ENCODE assay signal across 9 cellular contexts in the genomic region with DNA sequence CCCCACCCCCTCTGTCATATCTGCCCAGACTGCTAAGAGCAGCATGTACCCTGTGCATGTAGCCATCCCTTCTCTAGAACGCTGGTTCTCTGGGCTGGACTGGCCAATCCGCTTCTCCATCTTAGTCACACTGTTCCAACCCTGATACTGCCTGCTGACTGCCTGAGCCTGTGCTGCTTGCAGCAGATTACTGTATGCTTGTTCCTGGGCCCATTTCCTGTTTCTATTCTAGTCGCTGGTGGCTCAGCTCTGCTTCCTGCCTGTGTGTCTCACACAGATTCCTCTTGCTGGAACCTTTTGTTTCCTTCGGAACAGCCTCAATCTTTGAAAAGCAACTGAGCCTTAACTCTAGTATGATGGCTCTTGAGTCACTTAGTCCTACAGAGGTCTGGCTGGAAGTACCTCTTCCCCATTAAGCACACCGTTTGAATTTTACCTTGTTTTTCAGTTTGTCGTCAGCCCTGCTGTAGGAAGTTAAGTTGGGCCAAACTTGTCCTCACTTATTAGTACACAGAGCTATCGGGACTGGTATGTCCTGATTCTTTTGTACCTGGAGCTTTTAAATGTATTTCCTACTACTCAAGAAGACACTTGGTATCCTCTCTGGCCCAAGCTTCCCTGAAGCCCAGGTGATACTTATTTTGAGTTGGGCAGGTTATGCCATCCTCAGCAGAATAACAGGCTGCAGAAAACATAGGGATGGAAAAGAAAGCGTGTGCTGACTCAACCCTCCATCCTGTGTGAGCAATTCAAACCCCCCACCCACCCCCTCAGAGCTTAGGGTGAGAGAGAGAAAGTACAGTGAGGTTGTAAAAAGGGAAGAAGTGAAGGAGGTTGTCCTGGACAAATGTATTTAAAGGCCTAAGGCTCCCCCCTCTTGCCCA. TPM values are rescaled to one million over a fixed set of nuclear protein-coding genes. Genes with fewer than 3 reads are reported as not detected.
DNase-seq lines count a peak whose midpoint lies in the region; ATAC-seq lines count a peak whose summit lies in the region.
"Had no signal": no experiment of that assay in that cellular context is flagged by ENCODE, and none has a peak within 500 bp of the region (broad histone marks: within the 10 kb centered on the region; RNA-seq: fewer than 3 reads in every experiment).

No MANE protein-coding gene starts in this region.

- H3K36me3 ChIP-seq in NT2/D1 (ENCODE audit: insufficient read depth, insufficient read length, low read length) (peaks cover 86% of the 10 kb centered on the region), esophagus (ENCODE audit: control insufficient read depth in 2 of 2, insufficient read depth in 2 of 2, low read length in 1 of 2) (peaks cover 0 to 3% of the 10 kb centered on the region in 2 donors)

- H3K4me1 ChIP-seq in NT2/D1 (ENCODE audit: insufficient read depth, insufficient read length) = peaks cover 9% of the 10 kb centered on the region
- no peaks in the 10 kb centered on the region for H3K4me1 ChIP-seq in esophagus (ENCODE audit: control insufficient read depth in 2 of 2, insufficient read depth in 2 of 2, low read length in 1 of 2)

- H3K4me3 ChIP-seq in NT2/D1 (ENCODE audit: insufficient read length, low read depth) (no peak overlapping the region), esophagus (ENCODE audit: low read depth in 1 of 2, low read length in 2 of 2) (peak overlapping the region in 1 of 2 donors; percentile 29)

- H3K27me3 Mint-ChIP-seq in naive thymus-derived CD8-positive, alpha-beta T cell = no peaks in the 10 kb centered on the region

- peak; percentile 92 for ATAC-seq in HG03039 (IDR thresholded peaks at IDR 0.05; ENCODE audit: unreplicated experiment)
- peak; percentile 90 to 94 for ATAC-seq in naive thymus-derived CD8-positive, alpha-beta T cell
- peak; percentile 97 for ATAC-seq in stimulated activated naive CD8-positive, alpha-beta T cell treated with anti-CD3 and anti-CD28 coated beads, Interleukin-15, Interleukin-2, amounts not matched to agents 100 U/mL and 50 U/mL, for 24 hours

- H3K27me3 ChIP-seq in NT2/D1 (ENCODE audit: insufficient read depth, insufficient read length) = no peaks in the 10 kb centered on the region
- H3K27me3 ChIP-seq in esophagus (ENCODE audit: control insufficient read depth in 1 of 2, insufficient read depth in 2 of 2, low read length in 2 of 2) = no peaks in the 10 kb centered on the region

- H3K27ac Mint-ChIP-seq in naive thymus-derived CD8-positive, alpha-beta T cell = peak overlapping the region; percentile 87 to 96 (median 93)

- POLR2A ChIA-PET in naive thymus-derived CD8-positive, alpha-beta T cell (lab: Charles Lee) = interaction anchor here (0.5 to 7.1 kb wide), 18 partner anchors 8 to 362 kb away, joined by 3 to 67 read pairs (median 4); partner anchors contain the start of genes ARID1A and PIGV

- H3K9ac ChIP-seq in NT2/D1 (ENCODE audit: insufficient read length, low read depth) = no peak overlapping the region

- peaks cover 43 to 93% (median 83%) of the 10 kb centered on the region in 4 donors for H3K4me1 Mint-ChIP-seq in naive thymus-derived CD8-positive, alpha-beta T cell

- WGBS in esophagus, 2 donors = 41 to 56% methylated on average over 8 of the region's 8 CpGs

- peak; percentile 9 for DNase-seq in NCI-H748 (lab: John Stamatoyannopoulos, UW; ENCODE audit: unreplicated experiment)
- DNase-seq in NCI-H748 treated with DMSO at 0.1 percent for 48 hours (lab: John Stamatoyannopoulos, UW) = no peak
- DNase-seq in NT2/D1 (ENCODE audit: low read depth, low spot score) = peak; percentile 87
- DNase-seq in activated CD8-positive, alpha-beta memory T cell treated with anti-CD3 and anti-CD28 coated beads, Interleukin-2, amount 50 U/mL, for 48 hours = peak; percentile 84
- DNase-seq in naive thymus-derived CD8-positive, alpha-beta T cell = peak; percentile 39 to 87 (median 74)
- peak; percentile 79 for DNase-seq in stimulated activated naive CD8-positive, alpha-beta T cell treated with anti-CD3 and anti-CD28 coated beads, Interleukin-15, Interleukin-2, amounts not matched to agents 100 U/mL and 50 U/mL, for 24 hours

- H3K9me3 ChIP-seq in NT2/D1 (ENCODE audit: insufficient read depth, low read length) (no peaks in the 10 kb centered on the region), esophagus (ENCODE audit: control insufficient read depth in 2 of 2, insufficient read depth in 1 of 2, low read depth in 1 of 2, low read length in 1 of 2) (no peaks in the 10 kb centered on the region)

- no peaks in the 10 kb centered on the region for H3K9me3 Mint-ChIP-seq in naive thymus-derived CD8-positive, alpha-beta T cell

- H3K4me3 Mint-ChIP-seq in naive thymus-derived CD8-positive, alpha-beta T cell = peak overlapping the region; percentile 60 to 86 (median 78)

- H3K36me3 Mint-ChIP-seq in naive thymus-derived CD8-positive, alpha-beta T cell = peaks cover 4 to 69% (median 11%) of the 10 kb centered on the region in 3 donors

- H3K27ac ChIP-seq in esophagus (ENCODE audit: low read depth in 2 of 2, low read length in 1 of 2) = peak overlapping the region; percentile 64
- H3K27ac ChIP-seq: C4-2B had no signal

RNA-seq across cellular contexts. Expression of gene PIGV, which starts 43.4 kb away (rescaled TPM):
- 1 to 10 TPM; 5.1 to 7.1 TPM for polyA plus RNA-seq in esophagus
- total RNA-seq in naive thymus-derived CD8-positive, alpha-beta T cell = 10 to 100 TPM; 25.2 to 27.2 TPM
- polyA plus RNA-seq in naive thymus-derived CD8-positive, alpha-beta T cell = 10 to 100 TPM in 1 of 3 donors, 1 to 10 TPM in 2; 8.2 to 14.4 (median 9.6) TPM

RNA-seq across cellular contexts. Expression of gene ARID1A, which starts 48.5 kb away (rescaled TPM):
- polyA plus RNA-seq in esophagus = 10 to 100 TPM; 15.9 to 17.8 TPM
- 100 to 1,000 TPM; 123 TPM for total RNA-seq in naive thymus-derived CD8-positive, alpha-beta T cell
- 10 to 100 TPM; 21.2 to 32.0 (median 28.9) TPM for polyA plus RNA-seq in naive thymus-derived CD8-positive, alpha-beta T cell
